In genomic region chr22:46275455-46276129, GRCh38 we compare ENCODE assay signal across 15 cellular contexts. TPM values are rescaled to one million over a fixed set of nuclear protein-coding genes. Genes with fewer than 3 reads are reported as not detected.
A peak's percentile ranks its signal among the peaks of the same experiment; 100 is the strongest.
DNase-seq lines count a peak whose midpoint lies in the region; ATAC-seq, FAIRE-seq and TF ChIP-seq lines count a peak whose summit lies in the region.
"Had no signal": no experiment of that assay in that cellular context is flagged by ENCODE, and none has a peak within 500 bp of the region (broad histone marks: within the 10 kb centered on the region; RNA-seq: fewer than 3 reads in every experiment).

No MANE protein-coding gene starts in this region.

- H3K9me3 ChIP-seq in IMR-90 (ENCODE audit: control insufficient read depth, insufficient read depth, low read length), result no peaks in the 10 kb centered on the region
- peaks cover 2% of the 10 kb centered on the region; the same call in 2 of the 3 replicates for H3K9me3 ChIP-seq in GM12878 (replicated peaks; ENCODE audit: control insufficient read depth, insufficient read depth, low read length)
- no peaks in the 10 kb centered on the region for H3K9me3 ChIP-seq in pancreas
- H3K9me3 ChIP-seq: psoas muscle had no signal

- H2AK5ac ChIP-seq in IMR-90 (ENCODE audit: low read depth, low read length), result no peak overlapping the region

- TF ChIP-seq CTCF in IMR-90 (conservative IDR thresholded peaks at IDR 0.05; ENCODE audit: low read depth, low read length) (no peak), GM12878 (IDR thresholded peaks at IDR 0.05 in 2 of 3, conservative IDR thresholded peaks at IDR 0.05 in 1 of 3; ENCODE audit: control insufficient read depth in 2 of 3, extremely low read depth in 1 of 3, insufficient read depth in 1 of 3, low read depth in 3 of 3, low read length in 3 of 3) (no peak), pancreas (IDR thresholded peaks at IDR 0.05) (no peak)

- H3K36me3 ChIP-seq in IMR-90 (ENCODE audit: control insufficient read depth, insufficient read depth, low read length), result peaks cover 70% of the 10 kb centered on the region
- peaks cover 3 to 5% of the 10 kb centered on the region in 2 experiments; a peak in 3 of 4 replicates for H3K36me3 ChIP-seq in GM12878 (ENCODE audit: control insufficient read depth in 2 of 2, insufficient read depth in 2 of 2, low read length in 1 of 2)
- H3K36me3 ChIP-seq in pancreas, result peaks cover 3 to 60% (median 41%) of the 10 kb centered on the region in 3 donors

- WGBS in IMR-90 (ENCODE audit: extremely low coverage in 2 of 2, insufficient read length in 1 of 2), 2 experiments, result no CpG with 5 or more reads among the region's 3 CpGs
- WGBS in GM12878 (ENCODE audit: insufficient coverage, insufficient replicate concordance, low lambda C conversion rate, missing lambda C conversion rate), result 81% methylated on average over 3 of the region's 3 CpGs
- WGBS in pancreas, 2 donors, result 67 to 76% methylated on average over 3 of the region's 3 CpGs

- CTCF ChIA-PET in IMR-90 (lab: Yijun Ruan, JAX) (no interaction called here), GM12878 (lab: Yijun Ruan, JAX) (no interaction called here)

- TF ChIP-seq POLR2A in IMR-90 (IDR thresholded peaks at IDR 0.05; ENCODE audit: low read depth, low read length) (no peak), GM12878 (IDR thresholded peaks at IDR 0.05; ENCODE audit: low read depth, low read length) (no peak)

- no peaks in the 10 kb centered on the region; a peak in 2 of 4 replicates for H3K79me1 ChIP-seq in IMR-90 (ENCODE audit: low read depth in 1 of 2, low read length in 2 of 2)

- H3K4me1 ChIP-seq in IMR-90 (ENCODE audit: control insufficient read depth, insufficient read depth, low read length) (no peaks in the 10 kb centered on the region), GM12878 (ENCODE audit: control insufficient read depth, insufficient read depth, low read length) (peaks cover 2% of the 10 kb centered on the region; the same call in 1 of the 2 replicates), pancreas (no peaks in the 10 kb centered on the region)
- H3K4me1 ChIP-seq: foreskin keratinocyte had no signal

- DNase-seq in IMR-90 (no peak), GM12878 (ENCODE audit: low read depth, low spot score) (no peak), pancreas (no peak), NCI-H2171 (lab: John Stamatoyannopoulos, UW) (no peak)
- DNase-seq in effector CD8-positive, alpha-beta T cell (lab: John Stamatoyannopoulos, UW), result no peak
- DNase-seq: activated B cell treated with CpG ODN at 0.5 μM for 24 hours; activated naive CD8-positive, alpha-beta T cell treated with anti-CD3 and anti-CD28 coated beads, Interleukin-2, amount 50 U/mL, for 24 hours; foreskin keratinocyte; Karpas-422; NCI-H1417 treated with DMSO at 0.1 percent for 48 hours had no signal

- H4K91ac ChIP-seq in IMR-90 (ENCODE audit: insufficient read depth, low read depth, low read length), result no peak overlapping the region

- H4K20me1 ChIP-seq in IMR-90 (ENCODE audit: insufficient read depth, low read length), result no peaks in the 10 kb centered on the region
- H4K20me1 ChIP-seq in GM12878 (ENCODE audit: control insufficient read depth, insufficient read depth), result no peaks in the 10 kb centered on the region

- intact Hi-C loops in IMR-90 (cut with micrococcal nuclease) (no loop called here), GM12878 (cut with micrococcal nuclease; ENCODE audit: unreplicated experiment) (no loop called here), pancreas (cut with DNase I) (no loop called here)

- H3K4me3 ChIP-seq in IMR-90 (ENCODE audit: insufficient read depth, low read depth, low read length) (no peak overlapping the region), GM12878 (no peak overlapping the region), pancreas (no peak overlapping the region)
- H3K4me3 ChIP-seq: BLaER1 treated with 17β-estradiol and CSF1 and Interleukin-3, amounts not matched to agents 10 nM and 100 nM; psoas muscle; smooth muscle cell had no signal

- H4K8ac ChIP-seq in IMR-90 (ENCODE audit: low read depth in 2 of 2, low read length in 2 of 2), result 0 out of 4 replicates have a peak overlapping the region, but pooled peaks of 1 of the 2 experiments have one; percentile 47

- TF ChIP-seq RAD21 in IMR-90 (IDR thresholded peaks at IDR 0.05; ENCODE audit: low read length) (no peak), GM12878 (IDR thresholded peaks at IDR 0.05; ENCODE audit: insufficient read depth, low read depth, low read length) (no peak)

- SMC1A ChIA-PET in GM12878 (lab: Charles Lee; ENCODE audit: uncharacterized antibody, unreplicated experiment), result interaction anchor here (1.0 kb wide), 1 partner anchor 34 kb away, joined by 3 read pairs; no protein-coding TSS in a partner anchor

- POLR2A ChIA-PET in IMR-90 (lab: Charles Lee; ENCODE audit: unreplicated experiment), result no interaction called here
- POLR2A ChIA-PET in GM12878 (lab: Charles Lee), result no interaction called here

- FAIRE-seq in GM12878 (lab: Jason Lieb, UNC) (no peak), pancreas (lab: Jason Lieb, UNC) (no peak)

- H3K9ac ChIP-seq in IMR-90 (ENCODE audit: low read depth, low read length) (no peak overlapping the region), GM12878 (ENCODE audit: control insufficient read depth, insufficient read depth, low read length) (no peak overlapping the region)
- H3K9ac ChIP-seq: BLaER1 treated with 17β-estradiol and CSF1 and Interleukin-3, amounts not matched to agents 10 nM and 100 nM had no signal

- H2BK20ac ChIP-seq in IMR-90 (ENCODE audit: low read depth, low read length), result no peak overlapping the region

- H3K9me1 ChIP-seq in IMR-90 (ENCODE audit: insufficient read depth, low read length), result no peaks in the 10 kb centered on the region

- H3K27me3 ChIP-seq in IMR-90 (ENCODE audit: control insufficient read depth, insufficient read depth, low read length) (no peaks in the 10 kb centered on the region), GM12878 (replicated peaks in 1 of 2; ENCODE audit: control insufficient read depth in 2 of 2, insufficient read depth in 2 of 2, low read length in 1 of 2) (no peaks in the 10 kb centered on the region), pancreas (no peaks in the 10 kb centered on the region)
- H3K27me3 ChIP-seq: BLaER1 treated with 17β-estradiol and CSF1 and Interleukin-3, amounts not matched to agents 10 nM and 100 nM; foreskin keratinocyte had no signal

- no peak overlapping the region for H3K18ac ChIP-seq in IMR-90 (ENCODE audit: low read depth, low read length)

- H3K14ac ChIP-seq in IMR-90 (replicated peaks; ENCODE audit: low read depth, low read length), result no peak overlapping the region

- H3K27ac ChIP-seq in IMR-90 (ENCODE audit: insufficient read depth, low read length) (no peak overlapping the region), GM12878 (ENCODE audit: control insufficient read depth, insufficient read depth) (no peak overlapping the region), pancreas (no peak overlapping the region)
- H3K27ac ChIP-seq: BLaER1 treated with 17β-estradiol and CSF1 and Interleukin-3, amounts not matched to agents 10 nM and 100 nM; epithelial cell of prostate; foreskin keratinocyte; psoas muscle had no signal

- H2BK15ac ChIP-seq in IMR-90 (ENCODE audit: low read depth, low read length), result no peak overlapping the region

- BruUV-seq in IMR-90 (replicated peaks; lab: Mats Ljungman, UMichigan), result no TSS peak
- BruUV-seq in GM12878 (replicated peaks; lab: Mats Ljungman, UMichigan), result no TSS peak

- TF ChIP-seq EP300 in GM12878 (IDR thresholded peaks at IDR 0.05; ENCODE audit: borderline replicate concordance in 1 of 2, control insufficient read depth in 1 of 2, low read depth in 2 of 2, low read length in 2 of 2), result no peak

- no peak overlapping the region for H3K4me2 ChIP-seq in IMR-90 (ENCODE audit: low read depth, low read length)
- H3K4me2 ChIP-seq in GM12878 (ENCODE audit: control insufficient read depth, insufficient read depth), result no peak overlapping the region
- H3K4me2 ChIP-seq: smooth muscle cell had no signal

- no peak overlapping the region for H2AFZ ChIP-seq in IMR-90 (replicated peaks; ENCODE audit: low read length, poor library complexity)
- H2AFZ ChIP-seq in GM12878 (ENCODE audit: control insufficient read depth, low read depth, low read length), result no peak overlapping the region

- H2BK120ac ChIP-seq in IMR-90 (ENCODE audit: low read depth, low read length), result no peak overlapping the region

- no peaks in the 10 kb centered on the region for H3K79me2 ChIP-seq in GM12878 (ENCODE audit: control insufficient read depth, insufficient read depth, low read length)

- H2AK9ac ChIP-seq in IMR-90 (replicated peaks; ENCODE audit: low read depth, low read length, poor library complexity), result no peak overlapping the region

- H3K4ac ChIP-seq in IMR-90 (ENCODE audit: low read depth, low read length), result no peak overlapping the region

- ATAC-seq in IMR-90 (ENCODE audit: low read depth), result no peak
- no peak for ATAC-seq in GM12878
- ATAC-seq in pancreas, result peak in 3 of 4 donors; percentile 35 to 60 (median 58)
- ATAC-seq: activated naive CD8-positive, alpha-beta T cell treated with anti-CD3 and anti-CD28 coated beads, Interleukin-2, amount 50 U/mL, for 24 hours; foreskin keratinocyte; psoas muscle had no signal

- H3K23ac ChIP-seq in IMR-90 (ENCODE audit: low read depth, low read length), result no peak overlapping the region

- H4K5ac ChIP-seq in IMR-90 (ENCODE audit: low read depth, low read length), result no peak overlapping the region

- in situ Hi-C loops in IMR-90 (cut with MboI; ENCODE audit: low sequenced_read_pairs) (no loop called here), GM12878 (cut with MboI) (no loop called here)

- RAD21 ChIA-PET in GM12878 (lab: Charles Lee; ENCODE audit: unreplicated experiment), result no interaction called here

- no peak overlapping the region for H2BK5ac ChIP-seq in IMR-90 (ENCODE audit: low read depth, low read length, poor library complexity, severe bottlenecking)

- dilution Hi-C loops in IMR-90 (cut with HindIII; ENCODE audit: low sequenced_read_pairs, unreplicated experiment), result no loop called here

- H3K56ac ChIP-seq in IMR-90 (ENCODE audit: extremely low read depth, insufficient read depth, low read length), result no peak overlapping the region

RNA-seq across cellular contexts. Expression of gene TTC38, which starts 7.8 kb away (rescaled TPM):
- 52.3 and 74.2 TPM in 2 replicates for total RNA-seq in IMR-90 (2012; rRNA removed)
- polyA plus RNA-seq in IMR-90 (2012; rRNA removed), result 43.0 and 43.6 TPM in 2 replicates
- polyA plus RNA-seq in IMR-90 (2012; cell fraction: cytosol; rRNA removed), result 32.5 and 46.3 TPM in 2 replicates
- polyA plus RNA-seq in IMR-90 (2012; cell fraction: nucleus; rRNA removed; ENCODE audit: low replicate concordance), result 61.7 and 68.8 TPM in 2 replicates
- total RNA-seq in GM12878 (2013; cell fraction: nucleolus; rRNA removed), result 53.3 and 65.3 TPM in 2 replicates
- 14.7 and 19.1 TPM in 2 replicates for total RNA-seq in GM12878 (2014; rRNA removed)
- total RNA-seq in GM12878 (2014; rRNA removed; fragmentation: Illumina TruSeq; extraction: Trizol), result 6.8 and 7.6 TPM in 2 replicates
- total RNA-seq in GM12878 (2021), result 11.2 and 13.7 TPM in 2 replicates
- polyA plus RNA-seq in GM12878 (2011; ENCODE audit: low read depth), result 12.1 TPM
- polyA plus RNA-seq in GM12878 (2011; rRNA removed), result 26.1 and 39.9 TPM in 2 replicates
- polyA plus RNA-seq in GM12878 (2011; cell fraction: cytosol; rRNA removed), result 53.7 and 71.4 TPM in 2 replicates
- 75.9 and 82.3 TPM in 2 replicates for polyA plus RNA-seq in GM12878 (2011; cell fraction: nucleus; rRNA removed)
- 17.4 and 19.3 TPM in 2 replicates for polyA plus RNA-seq in GM12878 (2012)
- 3.1 and 6.5 TPM in 2 replicates for polyA plus RNA-seq in GM12878 (2014; fragmentation: Illumina TruSeq; extraction: Trizol)
- 1 to 10 TPM in 1 of 2 experiments, under 1 TPM in 1; 0.58 to 1.6 TPM for polyA plus RNA-seq in GM12878 (2014; fragmentation: Nextera tagmentation; extraction: Ambion mirVana)
- 12.3 and 19.4 TPM in 2 replicates for polyA plus RNA-seq in GM12878 (2014; rRNA removed)
- 10 to 100 TPM; 17.5 to 17.9 TPM for polyA plus RNA-seq in GM12878 (2016; fragmentation: Nextera tagmentation; extraction: Ambion mirVana)
- 27.6 and 44.5 TPM in 2 replicates for polyA minus RNA-seq in GM12878 (2011; rRNA and poly(A)+ RNA removed)
- 17.1 and 18.6 TPM in 2 replicates for polyA minus RNA-seq in GM12878 (2011; cell fraction: cytosol; rRNA and poly(A)+ RNA removed)
- 20.3 and 27.9 TPM in 2 replicates for polyA minus RNA-seq in GM12878 (2011; cell fraction: nucleus; rRNA and poly(A)+ RNA removed)
- 10 to 100 TPM; 18.6 to 28.1 (median 21.1) TPM for total RNA-seq in pancreas
- 10 to 100 TPM; 28.2 to 32.8 TPM for polyA plus RNA-seq in pancreas

RNA-seq across cellular contexts. Expression of gene PKDREJ, which starts 12.4 kb away (rescaled TPM):
- total RNA-seq in IMR-90 (2012; rRNA removed), result not detected in 2 replicates
- polyA plus RNA-seq in IMR-90 (2012; rRNA removed), result 0.02 TPM in 1 of 2 replicates, not detected in the other
- not detected in 2 replicates for polyA plus RNA-seq in IMR-90 (2012; cell fraction: cytosol; rRNA removed)
- polyA plus RNA-seq in IMR-90 (2012; cell fraction: nucleus; rRNA removed; ENCODE audit: low replicate concordance), result 0.02 TPM in 1 of 2 replicates, not detected in the other
- total RNA-seq in GM12878 (2013; cell fraction: nucleolus; rRNA removed), result not detected in 2 replicates
- not detected in 2 replicates for total RNA-seq in GM12878 (2014; rRNA removed)
- total RNA-seq in GM12878 (2014; rRNA removed; fragmentation: Illumina TruSeq; extraction: Trizol), result not detected in 2 replicates
- not detected in 2 replicates for total RNA-seq in GM12878 (2021)
- polyA plus RNA-seq in GM12878 (2011; ENCODE audit: low read depth), result not detected
- not detected in 2 replicates for polyA plus RNA-seq in GM12878 (2011; rRNA removed)
- not detected in 2 replicates for polyA plus RNA-seq in GM12878 (2011; cell fraction: cytosol; rRNA removed)
- not detected in 2 replicates for polyA plus RNA-seq in GM12878 (2011; cell fraction: nucleus; rRNA removed)
- polyA plus RNA-seq in GM12878 (2012), result 0.01 and 0.03 TPM in 2 replicates
- not detected in 2 replicates for polyA plus RNA-seq in GM12878 (2014; fragmentation: Illumina TruSeq; extraction: Trizol)
- under 1 TPM in 1 of 2 experiments, not detected in 1; 0.02 TPM for polyA plus RNA-seq in GM12878 (2014; fragmentation: Nextera tagmentation; extraction: Ambion mirVana)
- polyA plus RNA-seq in GM12878 (2014; rRNA removed), result 0.01 TPM in 1 of 2 replicates, not detected in the other
- polyA plus RNA-seq in GM12878 (2016; fragmentation: Nextera tagmentation; extraction: Ambion mirVana), result under 1 TPM in 1 of 2 experiments, not detected in 1; 0.03 TPM
- polyA minus RNA-seq in GM12878 (2011; rRNA and poly(A)+ RNA removed), result not detected in 2 replicates
- polyA minus RNA-seq in GM12878 (2011; cell fraction: cytosol; rRNA and poly(A)+ RNA removed), result not detected in 2 replicates
- not detected in 2 replicates for polyA minus RNA-seq in GM12878 (2011; cell fraction: nucleus; rRNA and poly(A)+ RNA removed)
- total RNA-seq in pancreas, result under 1 TPM in 1 of 6 donors, not detected in 5; 0.06 TPM
- polyA plus RNA-seq in pancreas, result under 1 TPM; 0.04 to 0.05 TPM
- total RNA-seq: activated B cell treated with CpG ODN at 0.5 μM for 24 hours, foreskin keratinocyte, kidney epithelial cell, psoas muscle, smooth muscle cell had no signal

RNA-seq across cellular contexts. Expression of gene GTSE1, which starts 21.1 kb away (rescaled TPM):
- total RNA-seq in IMR-90 (2012; rRNA removed) (5.8 and 5.9 TPM in 2 replicates), GM12878 (2014; rRNA removed) (25.9 and 27.4 TPM in 2 replicates), GM12878 (2014; rRNA removed; fragmentation: Illumina TruSeq; extraction: Trizol) (21.8 and 23.3 TPM in 2 replicates), GM12878 (2021) (43.9 and 46.2 TPM in 2 replicates), pancreas (under 1 TPM in 5 of 6 donors, not detected in 1; 0.12 to 0.75 (median 0.35) TPM)
- polyA plus RNA-seq in IMR-90 (2012; rRNA removed) (15.6 and 17.1 TPM in 2 replicates), GM12878 (2011; rRNA removed) (15.9 and 21.6 TPM in 2 replicates), GM12878 (2014; fragmentation: Illumina TruSeq; extraction: Trizol) (30.8 and 37.1 TPM in 2 replicates), GM12878 (2014; fragmentation: Nextera tagmentation; extraction: Ambion mirVana) (1 to 10 TPM; 6.6 to 10.0 TPM), GM12878 (2014; rRNA removed) (43.0 and 45.2 TPM in 2 replicates), GM12878 (2016; fragmentation: Nextera tagmentation; extraction: Ambion mirVana) (10 to 100 TPM; 43.9 to 44.5 TPM), pancreas (under 1 TPM; 0.16 to 0.23 TPM)
- polyA plus RNA-seq in IMR-90 (2012; cell fraction: cytosol; rRNA removed), result 7.3 and 8.7 TPM in 2 replicates
- polyA plus RNA-seq in IMR-90 (2012; cell fraction: nucleus; rRNA removed; ENCODE audit: low replicate concordance), result 25.4 and 35.2 TPM in 2 replicates
- total RNA-seq in GM12878 (2013; cell fraction: nucleolus; rRNA removed), result 24.9 and 27.6 TPM in 2 replicates
- 9.6 TPM for polyA plus RNA-seq in GM12878 (2011; ENCODE audit: low read depth)
- polyA plus RNA-seq in GM12878 (2011; cell fraction: cytosol; rRNA removed), result 25.5 and 28.6 TPM in 2 replicates
- 32.2 and 57.3 TPM in 2 replicates for polyA plus RNA-seq in GM12878 (2011; cell fraction: nucleus; rRNA removed)
- polyA plus RNA-seq in GM12878 (2012), result 17.0 and 17.2 TPM in 2 replicates
- polyA minus RNA-seq in GM12878 (2011; rRNA and poly(A)+ RNA removed), result 11.3 and 18.4 TPM in 2 replicates
- polyA minus RNA-seq in GM12878 (2011; cell fraction: cytosol; rRNA and poly(A)+ RNA removed), result 15.4 and 17.2 TPM in 2 replicates
- 9.9 and 17.7 TPM in 2 replicates for polyA minus RNA-seq in GM12878 (2011; cell fraction: nucleus; rRNA and poly(A)+ RNA removed)

RNA-seq across cellular contexts. Expression of gene CDPF1, which starts 25.5 kb away (rescaled TPM):
- total RNA-seq in IMR-90 (2012; rRNA removed) (8.9 and 11.5 TPM in 2 replicates), GM12878 (2014; rRNA removed) (11.1 and 13.3 TPM in 2 replicates), GM12878 (2014; rRNA removed; fragmentation: Illumina TruSeq; extraction: Trizol) (5.5 and 6.1 TPM in 2 replicates), GM12878 (2021) (7.2 and 7.8 TPM in 2 replicates), pancreas (1 to 10 TPM; 2.9 to 4.6 (median 3.9) TPM)
- polyA plus RNA-seq in IMR-90 (2012; rRNA removed) (14.5 and 18.6 TPM in 2 replicates), GM12878 (2011; rRNA removed) (7.4 and 8.6 TPM in 2 replicates), GM12878 (2014; fragmentation: Illumina TruSeq; extraction: Trizol) (3.1 and 6.4 TPM in 2 replicates), GM12878 (2014; fragmentation: Nextera tagmentation; extraction: Ambion mirVana) (1 to 10 TPM; 1.0 to 2.2 TPM), GM12878 (2014; rRNA removed) (13.0 and 22.4 TPM in 2 replicates), GM12878 (2016; fragmentation: Nextera tagmentation; extraction: Ambion mirVana) (10 to 100 TPM; 15.5 to 18.2 TPM), pancreas (10 to 100 TPM in 1 of 2 donors, 1 to 10 TPM in 1; 9.2 to 12.0 TPM)
- polyA plus RNA-seq in IMR-90 (2012; cell fraction: cytosol; rRNA removed), result 14.2 and 21.5 TPM in 2 replicates
- 31.7 and 48.8 TPM in 2 replicates for polyA plus RNA-seq in IMR-90 (2012; cell fraction: nucleus; rRNA removed; ENCODE audit: low replicate concordance)
- 12.0 and 17.1 TPM in 2 replicates for total RNA-seq in GM12878 (2013; cell fraction: nucleolus; rRNA removed)
- 5.1 TPM for polyA plus RNA-seq in GM12878 (2011; ENCODE audit: low read depth)
- polyA plus RNA-seq in GM12878 (2011; cell fraction: cytosol; rRNA removed), result 12.3 and 17.6 TPM in 2 replicates
- polyA plus RNA-seq in GM12878 (2011; cell fraction: nucleus; rRNA removed), result 29.8 and 30.2 TPM in 2 replicates
- polyA plus RNA-seq in GM12878 (2012), result 8.3 and 9.1 TPM in 2 replicates
- polyA minus RNA-seq in GM12878 (2011; rRNA and poly(A)+ RNA removed), result 2.0 and 5.4 TPM in 2 replicates
- polyA minus RNA-seq in GM12878 (2011; cell fraction: cytosol; rRNA and poly(A)+ RNA removed), result 0.94 and 1.5 TPM in 2 replicates
- 3.9 and 5.1 TPM in 2 replicates for polyA minus RNA-seq in GM12878 (2011; cell fraction: nucleus; rRNA and poly(A)+ RNA removed)

RNA-seq across cellular contexts. Expression of gene TRMU, which starts 59.9 kb away (rescaled TPM):
- total RNA-seq in IMR-90 (2012; rRNA removed) (19.0 and 21.7 TPM in 2 replicates), GM12878 (2014; rRNA removed) (47.5 and 48.0 TPM in 2 replicates), GM12878 (2014; rRNA removed; fragmentation: Illumina TruSeq; extraction: Trizol) (26.1 and 29.6 TPM in 2 replicates), GM12878 (2021) (54.5 and 57.0 TPM in 2 replicates), pancreas (10 to 100 TPM; 15.0 to 27.6 (median 20.8) TPM)
- polyA plus RNA-seq in IMR-90 (2012; rRNA removed) (32.7 and 36.4 TPM in 2 replicates), GM12878 (2011; rRNA removed) (33.4 and 40.0 TPM in 2 replicates), GM12878 (2014; fragmentation: Illumina TruSeq; extraction: Trizol) (25.8 and 34.8 TPM in 2 replicates), GM12878 (2014; fragmentation: Nextera tagmentation; extraction: Ambion mirVana) (1 to 10 TPM; 3.5 to 5.8 TPM), GM12878 (2014; rRNA removed) (56.0 and 66.7 TPM in 2 replicates), GM12878 (2016; fragmentation: Nextera tagmentation; extraction: Ambion mirVana) (10 to 100 TPM; 49.4 to 54.4 TPM), pancreas (10 to 100 TPM; 53.9 to 58.0 TPM)
- 20.9 and 21.6 TPM in 2 replicates for polyA plus RNA-seq in IMR-90 (2012; cell fraction: cytosol; rRNA removed)
- polyA plus RNA-seq in IMR-90 (2012; cell fraction: nucleus; rRNA removed; ENCODE audit: low replicate concordance), result 124 and 170 TPM in 2 replicates
- 189 and 218 TPM in 2 replicates for total RNA-seq in GM12878 (2013; cell fraction: nucleolus; rRNA removed)
- polyA plus RNA-seq in GM12878 (2011; ENCODE audit: low read depth), result 18.3 TPM
- 39.1 and 46.8 TPM in 2 replicates for polyA plus RNA-seq in GM12878 (2011; cell fraction: cytosol; rRNA removed)
- polyA plus RNA-seq in GM12878 (2011; cell fraction: nucleus; rRNA removed), result 219 and 267 TPM in 2 replicates
- 35.4 and 37.9 TPM in 2 replicates for polyA plus RNA-seq in GM12878 (2012)
- 34.3 and 45.9 TPM in 2 replicates for polyA minus RNA-seq in GM12878 (2011; rRNA and poly(A)+ RNA removed)
- 10.3 and 13.0 TPM in 2 replicates for polyA minus RNA-seq in GM12878 (2011; cell fraction: cytosol; rRNA and poly(A)+ RNA removed)
- polyA minus RNA-seq in GM12878 (2011; cell fraction: nucleus; rRNA and poly(A)+ RNA removed), result 113 and 177 TPM in 2 replicates

Comparison
In these comparisons a context has a peak if more than half of its experiments do, and no peak if none do; other contexts are left out.
1. ATAC-seq: peak in pancreas (3 of 4); none in IMR-90 (single experiment) and GM12878 (single experiment).